ENCODE assay signal across 24 cellular contexts in genomic region chr9:122110100-122110833, GRCh38. TPM values are rescaled to one million over a fixed set of nuclear protein-coding genes. Genes with fewer than 3 reads are reported as not detected.
"Had no signal": no experiment of that assay in that cellular context is flagged by ENCODE, and none has a peak within 500 bp of the region (broad histone marks: within the 10 kb centered on the region; RNA-seq: fewer than 3 reads in every experiment).

No MANE protein-coding gene starts in this region.

- H3K27ac ChIP-seq: RWPE1, SJCRH30 had no signal

- H3K36me3 ChIP-seq: MG63, SJCRH30 had no signal

- H3K27me3 ChIP-seq: MG63, SJCRH30 had no signal

- DNase-seq: Karpas-422; KG1; MG63; NCI-H1092; NCI-H1105 treated with DMSO at 0.1 percent for 48 hours; NCI-H1417 treated with DMSO at 0.1 percent for 48 hours; NCI-H146; NCI-H1694 treated with DMSO at 0.1 percent for 48 hours; NCI-H1930; NCI-H2081; NCI-H2107; NCI-H2227 treated with DMSO at 0.1 percent for 48 hours; NCI-H510A; NCI-H69; NCI-H774; NK-92 treated with Interleukin-12 subunit alpha and Interleukin-12 subunit beta, amount 100 ng/mL, for 24 hours; PC-3; SHP77 treated with DMSO at 0.1 percent for 48 hours; SJCRH30; SW 1271 had no signal

- ATAC-seq: Panc1, PC-3 had no signal

- H3K4me3 ChIP-seq: MG63, SJCRH30 had no signal

- H3K9me3 ChIP-seq: MG63, SJCRH30 had no signal

RNA-seq across cellular contexts. Expression of gene MORN5, which starts 49.4 kb away (rescaled TPM):
- total RNA-seq: HT-29, OCI-LY7, PC-3, SJCRH30 had no signal
